ENCODE assay signal across 10 cellular contexts in the genomic region with DNA sequence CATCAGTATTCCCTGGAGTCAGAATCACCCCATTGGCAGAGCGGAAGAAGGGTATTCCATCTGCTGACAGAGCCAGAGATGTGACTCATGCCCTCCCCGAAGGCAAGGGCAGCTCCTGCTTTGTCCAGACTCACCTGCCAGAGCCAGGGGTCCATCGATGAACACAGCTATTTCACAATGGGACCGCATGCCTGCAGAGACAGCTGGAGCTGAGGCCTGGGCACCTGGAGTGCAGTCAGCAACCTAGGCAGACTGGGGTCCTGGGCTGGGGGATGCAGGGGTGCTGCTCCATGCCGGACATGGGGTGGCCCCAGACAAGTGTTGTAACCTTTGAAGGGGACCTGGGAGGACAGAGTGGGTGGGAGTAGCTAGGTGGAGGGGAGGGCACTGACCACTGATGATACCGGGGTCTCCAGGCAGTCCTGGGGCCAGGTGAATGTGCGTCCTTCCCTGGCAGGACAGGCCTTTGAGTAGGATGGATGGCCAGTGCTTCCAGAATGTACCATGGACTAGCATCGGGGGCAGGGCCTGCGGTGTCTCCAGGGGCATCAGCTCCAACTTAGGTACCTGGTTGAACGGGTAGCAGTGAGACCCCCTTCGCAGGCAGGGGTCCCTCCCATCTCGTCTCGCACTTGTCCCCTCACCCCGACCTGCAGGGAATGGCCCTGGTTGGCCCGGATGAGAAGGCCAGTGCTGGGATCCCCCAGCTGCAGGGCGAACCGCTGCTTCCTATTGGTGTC. TPM values are rescaled to one million over a fixed set of nuclear protein-coding genes. Genes with fewer than 3 reads are reported as not detected.
DNase-seq lines count a peak whose midpoint lies in the region; ATAC-seq, FAIRE-seq and TF ChIP-seq lines count a peak whose summit lies in the region.
"Had no signal": no experiment of that assay in that cellular context is flagged by ENCODE, and none has a peak within 500 bp of the region (broad histone marks: within the 10 kb centered on the region; RNA-seq: fewer than 3 reads in every experiment).

No MANE protein-coding gene starts in this region.

- intact Hi-C loops in left ventricle myocardium inferior (cut with micrococcal nuclease) = no loop called here
- intact Hi-C loops in cardiac septum (cut with DNase I) = no loop called here
- intact Hi-C loops in activated CD4-positive, alpha-beta memory T cell treated with anti-CD3 and anti-CD28 coated beads for 36 hours (cut with micrococcal nuclease) = no loop called here

- peaks cover 18% of the 10 kb centered on the region for H3K79me2 ChIP-seq in keratinocyte (ENCODE audit: control insufficient read depth, insufficient read depth, low read length)

- H3K9me3 ChIP-seq in left ventricle myocardium inferior (replicated peaks) = no peaks in the 10 kb centered on the region
- H3K9me3 ChIP-seq in keratinocyte (ENCODE audit: control insufficient read depth, low read depth, low read length) = no peaks in the 10 kb centered on the region

- H3K4me3 Mint-ChIP-seq in activated CD4-positive, alpha-beta memory T cell treated with anti-CD3 and anti-CD28 coated beads for 36 hours = peak overlapping the region; percentile 88

- ATAC-seq in HG02642 (IDR thresholded peaks at IDR 0.05; ENCODE audit: poor library complexity, unreplicated experiment) (no peak), GM18873 (IDR thresholded peaks at IDR 0.05; ENCODE audit: low FRiP score, unreplicated experiment) (no peak), GM21423 (IDR thresholded peaks at IDR 0.05; ENCODE audit: unreplicated experiment) (no peak)

- DNase-seq in left ventricle myocardium inferior = no peak
- DNase-seq in cardiac septum (ENCODE audit: low spot score) = no peak
- no peak for DNase-seq in activated CD4-positive, alpha-beta memory T cell treated with anti-CD3 and anti-CD28 coated beads for 36 hours
- no peak for DNase-seq in keratinocyte (ENCODE audit: low read depth, low spot score)
- no peak for DNase-seq in NCI-H2196 (lab: John Stamatoyannopoulos, UW; ENCODE audit: unreplicated experiment)
- DNase-seq: NCI-H1930, substantia nigra had no signal

- no peaks in the 10 kb centered on the region for H3K9me1 ChIP-seq in keratinocyte (ENCODE audit: control insufficient read depth, extremely low read depth, insufficient read depth, low read length)

- no peak overlapping the region for H3K9ac ChIP-seq in keratinocyte (ENCODE audit: control insufficient read depth, extremely low read depth, insufficient read depth, low read length)

- H3K4me1 Mint-ChIP-seq in activated CD4-positive, alpha-beta memory T cell treated with anti-CD3 and anti-CD28 coated beads for 36 hours (ENCODE audit: low read depth) = peaks cover 21% of the 10 kb centered on the region

- H3K27ac Mint-ChIP-seq in activated CD4-positive, alpha-beta memory T cell treated with anti-CD3 and anti-CD28 coated beads for 36 hours = peak overlapping the region; percentile 49

- no peaks in the 10 kb centered on the region for H3K27me3 ChIP-seq in left ventricle myocardium inferior (ENCODE audit: low read depth)
- no peaks in the 10 kb centered on the region for H3K27me3 ChIP-seq in keratinocyte (ENCODE audit: control insufficient read depth, extremely low read depth, insufficient read depth, low read length)

- peaks cover 8% of the 10 kb centered on the region for H3K36me3 Mint-ChIP-seq in activated CD4-positive, alpha-beta memory T cell treated with anti-CD3 and anti-CD28 coated beads for 36 hours

- H3K9me3 Mint-ChIP-seq in activated CD4-positive, alpha-beta memory T cell treated with anti-CD3 and anti-CD28 coated beads for 36 hours = no peaks in the 10 kb centered on the region

- no peak for TF ChIP-seq CTCF in left ventricle myocardium inferior (IDR thresholded peaks at IDR 0.05; ENCODE audit: borderline replicate concordance)
- TF ChIP-seq CTCF in keratinocyte (optimal IDR thresholded peaks at IDR 0.05 in 1 of 3, IDR thresholded peaks at IDR 0.05 in 1 of 3, conservative IDR thresholded peaks at IDR 0.05 in 1 of 3; ENCODE audit: extremely low read depth in 1 of 3, insufficient read depth in 2 of 3, low read length in 3 of 3) = no peak

- H3K36me3 ChIP-seq in left ventricle myocardium inferior = peaks cover 6% of the 10 kb centered on the region
- peaks cover 2 to 4% of the 10 kb centered on the region in 2 experiments for H3K36me3 ChIP-seq in keratinocyte (ENCODE audit: control insufficient read depth in 2 of 2, extremely low read depth in 1 of 2, insufficient read depth in 2 of 2, low read length in 2 of 2)

- CTCF ChIA-PET in activated CD4-positive, alpha-beta memory T cell treated with anti-CD3 and anti-CD28 coated beads for 36 hours (lab: Charles Lee) = interaction anchor here (0.6 to 5.2 kb wide), 4 partner anchors 8 to 107 kb away, joined by 3 to 38 read pairs (median 4); partner anchors contain the start of gene FERMT3

- peak overlapping the region; percentile 98 for H3K27ac ChIP-seq in left ventricle myocardium inferior (replicated peaks)
- H3K27ac ChIP-seq in keratinocyte (ENCODE audit: control insufficient read depth, insufficient read depth, low read length) = no peak overlapping the region

- H2AFZ ChIP-seq in keratinocyte (ENCODE audit: control insufficient read depth, low read length) = no peak overlapping the region

- dilution Hi-C loops in keratinocyte (cut with MboI; ENCODE audit: extremely low pct_ligation_motif_present, low sequenced_read_pairs) = no loop called here

- peak overlapping the region; percentile 95 for H3K4me3 ChIP-seq in left ventricle myocardium inferior
- no peak overlapping the region for H3K4me3 ChIP-seq in keratinocyte (ENCODE audit: control insufficient read depth in 2 of 3, extremely low read depth in 1 of 3, insufficient read depth in 2 of 3, low read depth in 1 of 3, low read length in 3 of 3)

- no peaks in the 10 kb centered on the region for H4K20me1 ChIP-seq in keratinocyte (ENCODE audit: control insufficient read depth, extremely low read depth, insufficient read depth, low read length)

- no peaks in the 10 kb centered on the region for H3K27me3 Mint-ChIP-seq in activated CD4-positive, alpha-beta memory T cell treated with anti-CD3 and anti-CD28 coated beads for 36 hours

- H3K4me2 ChIP-seq in keratinocyte (ENCODE audit: control insufficient read depth, extremely low read depth, insufficient read depth, low read depth, low read length) = peak overlapping the region; percentile 27

- H3K4me1 ChIP-seq in left ventricle myocardium inferior = peaks cover 52% of the 10 kb centered on the region
- peaks cover 29% of the 10 kb centered on the region for H3K4me1 ChIP-seq in keratinocyte (ENCODE audit: control insufficient read depth, extremely low read depth, insufficient read depth, low read length)

- POLR2A ChIA-PET in activated CD4-positive, alpha-beta memory T cell treated with anti-CD3 and anti-CD28 coated beads for 36 hours (lab: Charles Lee) = interaction anchor here (0.6 to 5.4 kb wide), 7 partner anchors 9 to 1452 kb away, joined by 3 to 66 read pairs (median 3); partner anchors contain the start of gene FERMT3

- no peak for FAIRE-seq in keratinocyte (lab: Jason Lieb, UNC)

RNA-seq across cellular contexts. Expression of gene TRPT1, which starts 1.7 kb away (rescaled TPM):
- total RNA-seq in left ventricle myocardium inferior (82.3 TPM), cardiac septum (49.7 TPM)
- total RNA-seq in activated CD4-positive, alpha-beta memory T cell treated with anti-CD3 and anti-CD28 coated beads for 36 hours = 10 to 100 TPM; 30.4 to 35.6 TPM
- polyA plus RNA-seq in keratinocyte = 15.5 to 20.3 TPM (median 18.3 TPM) in 3 replicates
- 7.0 TPM for polyA plus RNA-seq in keratinocyte (2011; ENCODE audit: low read depth)
- 16.4 and 30.7 TPM in 2 replicates for polyA plus RNA-seq in keratinocyte (2011; cell fraction: cytosol; rRNA removed)
- 28.3 and 38.8 TPM in 2 replicates for polyA plus RNA-seq in keratinocyte (2011; cell fraction: nucleus; rRNA removed)
- polyA plus RNA-seq in keratinocyte (2012; ENCODE audit: low replicate concordance) = 21.0 and 25.1 TPM in 2 replicates
- 12.5 to 39.8 TPM (median 23.4 TPM) in 3 replicates for polyA minus RNA-seq in keratinocyte
- 17.8 TPM for polyA minus RNA-seq in keratinocyte (2011; cell fraction: cytosol; rRNA and poly(A)+ RNA removed)
- polyA minus RNA-seq in keratinocyte (2011; cell fraction: nucleus; rRNA and poly(A)+ RNA removed) = 6.5 and 9.7 TPM in 2 replicates

RNA-seq across cellular contexts. Expression of gene NUDT22, which starts 1.8 kb away (rescaled TPM):
- total RNA-seq in left ventricle myocardium inferior (65.2 TPM), cardiac septum (75.0 TPM)
- total RNA-seq in activated CD4-positive, alpha-beta memory T cell treated with anti-CD3 and anti-CD28 coated beads for 36 hours = 10 to 100 TPM; 69.8 to 79.8 TPM
- polyA plus RNA-seq in keratinocyte = 22.6 to 55.6 TPM (median 31.1 TPM) in 3 replicates
- polyA plus RNA-seq in keratinocyte (2011; ENCODE audit: low read depth) = 6.0 TPM
- 15.5 and 47.3 TPM in 2 replicates for polyA plus RNA-seq in keratinocyte (2011; cell fraction: cytosol; rRNA removed)
- 39.6 and 53.9 TPM in 2 replicates for polyA plus RNA-seq in keratinocyte (2011; cell fraction: nucleus; rRNA removed)
- 33.2 and 45.9 TPM in 2 replicates for polyA plus RNA-seq in keratinocyte (2012; ENCODE audit: low replicate concordance)
- polyA minus RNA-seq in keratinocyte = 13.9 to 29.7 TPM (median 25.7 TPM) in 3 replicates
- 61.2 TPM for polyA minus RNA-seq in keratinocyte (2011; cell fraction: cytosol; rRNA and poly(A)+ RNA removed)
- 19.4 and 19.9 TPM in 2 replicates for polyA minus RNA-seq in keratinocyte (2011; cell fraction: nucleus; rRNA and poly(A)+ RNA removed)

RNA-seq across cellular contexts. Expression of gene DNAJC4, which starts 6.0 kb away (rescaled TPM):
- 59.9 TPM for total RNA-seq in left ventricle myocardium inferior
- 51.9 TPM for total RNA-seq in cardiac septum
- total RNA-seq in activated CD4-positive, alpha-beta memory T cell treated with anti-CD3 and anti-CD28 coated beads for 36 hours = 10 to 100 TPM; 22.5 to 26.2 TPM
- polyA plus RNA-seq in keratinocyte = 10.1 to 24.7 TPM (median 12.2 TPM) in 3 replicates
- 9.3 TPM for polyA plus RNA-seq in keratinocyte (2011; ENCODE audit: low read depth)
- 9.2 and 17.4 TPM in 2 replicates for polyA plus RNA-seq in keratinocyte (2011; cell fraction: cytosol; rRNA removed)
- polyA plus RNA-seq in keratinocyte (2011; cell fraction: nucleus; rRNA removed) = 18.2 and 23.5 TPM in 2 replicates
- 14.5 and 34.1 TPM in 2 replicates for polyA plus RNA-seq in keratinocyte (2012; ENCODE audit: low replicate concordance)
- 8.9 to 21.3 TPM (median 12.1 TPM) in 3 replicates for polyA minus RNA-seq in keratinocyte
- 17.5 TPM for polyA minus RNA-seq in keratinocyte (2011; cell fraction: cytosol; rRNA and poly(A)+ RNA removed)
- polyA minus RNA-seq in keratinocyte (2011; cell fraction: nucleus; rRNA and poly(A)+ RNA removed) = 3.3 and 6.4 TPM in 2 replicates

RNA-seq across cellular contexts. Expression of gene VEGFB, which starts 10.1 kb away (rescaled TPM):
- total RNA-seq in left ventricle myocardium inferior (272 TPM), cardiac septum (261 TPM)
- total RNA-seq in activated CD4-positive, alpha-beta memory T cell treated with anti-CD3 and anti-CD28 coated beads for 36 hours = 10 to 100 TPM; 78.9 to 82.1 TPM
- 9.7 to 23.3 TPM (median 10.0 TPM) in 3 replicates for polyA plus RNA-seq in keratinocyte
- 9.0 TPM for polyA plus RNA-seq in keratinocyte (2011; ENCODE audit: low read depth)
- 11.0 and 16.3 TPM in 2 replicates for polyA plus RNA-seq in keratinocyte (2011; cell fraction: cytosol; rRNA removed)
- 10.7 and 13.0 TPM in 2 replicates for polyA plus RNA-seq in keratinocyte (2011; cell fraction: nucleus; rRNA removed)
- polyA plus RNA-seq in keratinocyte (2012; ENCODE audit: low replicate concordance) = 49.0 and 59.7 TPM in 2 replicates
- polyA minus RNA-seq in keratinocyte = 5.9 to 9.7 TPM (median 7.4 TPM) in 3 replicates
- 14.0 TPM for polyA minus RNA-seq in keratinocyte (2011; cell fraction: cytosol; rRNA and poly(A)+ RNA removed)
- polyA minus RNA-seq in keratinocyte (2011; cell fraction: nucleus; rRNA and poly(A)+ RNA removed) = 2.7 and 3.0 TPM in 2 replicates

RNA-seq across cellular contexts. Expression of gene FKBP2, which starts 16.6 kb away (rescaled TPM):
- total RNA-seq in left ventricle myocardium inferior (45.5 TPM), cardiac septum (57.8 TPM)
- total RNA-seq in activated CD4-positive, alpha-beta memory T cell treated with anti-CD3 and anti-CD28 coated beads for 36 hours = 10 to 100 TPM; 28.7 to 34.9 TPM
- 40.3 to 57.7 TPM (median 51.9 TPM) in 3 replicates for polyA plus RNA-seq in keratinocyte
- 13.5 TPM for polyA plus RNA-seq in keratinocyte (2011; ENCODE audit: low read depth)
- polyA plus RNA-seq in keratinocyte (2011; cell fraction: cytosol; rRNA removed) = 25.4 and 60.1 TPM in 2 replicates
- 36.5 and 39.2 TPM in 2 replicates for polyA plus RNA-seq in keratinocyte (2011; cell fraction: nucleus; rRNA removed)
- polyA plus RNA-seq in keratinocyte (2012; ENCODE audit: low replicate concordance) = 59.4 and 124 TPM in 2 replicates
- 19.1 to 44.3 TPM (median 19.4 TPM) in 3 replicates for polyA minus RNA-seq in keratinocyte
- 48.7 TPM for polyA minus RNA-seq in keratinocyte (2011; cell fraction: cytosol; rRNA and poly(A)+ RNA removed)
- 10.8 and 13.9 TPM in 2 replicates for polyA minus RNA-seq in keratinocyte (2011; cell fraction: nucleus; rRNA and poly(A)+ RNA removed)
